ENCODE assay signal across 11 cellular contexts in the genomic region with DNA sequence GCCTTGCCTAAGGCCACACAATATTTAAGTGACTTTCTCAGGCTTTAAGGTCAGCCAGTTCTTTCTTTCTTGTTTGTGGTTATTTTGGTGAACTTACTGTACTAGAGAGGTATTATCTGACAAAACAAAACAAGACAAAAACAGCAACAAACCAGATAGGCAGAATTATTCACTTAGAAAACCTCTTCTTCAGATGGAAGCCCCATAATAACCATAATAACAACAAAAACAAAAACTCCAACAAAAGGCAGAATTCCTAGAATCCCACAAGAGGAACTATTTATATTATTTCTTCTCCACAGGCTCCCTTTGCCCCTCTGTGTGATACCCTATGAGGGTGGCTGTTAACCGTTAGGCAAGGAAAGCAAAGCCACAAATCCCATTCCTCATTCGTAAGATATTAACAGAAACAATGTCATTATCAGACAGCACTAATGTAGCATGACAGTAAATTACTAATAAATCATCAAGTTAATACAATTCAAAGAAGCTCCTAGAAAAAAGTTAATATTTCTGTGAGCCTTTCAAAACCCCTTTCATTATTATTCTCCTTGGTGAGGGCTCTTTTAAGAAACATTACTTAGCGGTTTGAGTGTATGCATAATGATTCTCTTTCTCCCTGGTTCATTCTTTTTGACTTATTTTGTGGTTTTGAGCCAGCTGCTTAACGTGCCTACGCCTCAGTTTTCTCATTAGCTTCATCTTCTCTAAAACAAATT.
DNase-seq lines count a peak whose midpoint lies in the region; ATAC-seq and TF ChIP-seq lines count a peak whose summit lies in the region.
"Had no signal": no experiment of that assay in that cellular context is flagged by ENCODE, and none has a peak within 500 bp of the region (broad histone marks: within the 10 kb centered on the region; RNA-seq: fewer than 3 reads in every experiment).

No MANE protein-coding gene starts in this region.

- peaks cover 40% of the 10 kb centered on the region for H3K4me1 Mint-ChIP-seq in osteocyte (ENCODE audit: unreplicated experiment)
- H3K4me1 Mint-ChIP-seq: naive B cell had no signal

- peaks cover 3% of the 10 kb centered on the region for H3K36me3 Mint-ChIP-seq in osteocyte (ENCODE audit: unreplicated experiment)
- H3K36me3 Mint-ChIP-seq: naive B cell had no signal

- DNase-seq in M059J (ENCODE audit: low read depth): peak; percentile 17
- no peak for DNase-seq in osteocyte (ENCODE audit: extremely low spot score, unreplicated experiment)
- no peak for DNase-seq in AG08395 (ENCODE audit: low spot score)
- DNase-seq in amniotic stem cell (lab: John Stamatoyannopoulos, UW): no peak
- DNase-seq in SW 1271 (lab: John Stamatoyannopoulos, UW): no peak
- DNase-seq in ecto neural progenitor cell (ENCODE audit: low spot score): no peak
- DNase-seq: activated CD4-positive, alpha-beta T cell treated with anti-CD3 and anti-CD28 coated beads, Interleukin-2, amount 50 U/mL, for 1 hour; EL; naive B cell had no signal

- H3K27ac Mint-ChIP-seq in osteocyte (ENCODE audit: unreplicated experiment): peak overlapping the region; percentile 32

- H3K27me3 Mint-ChIP-seq in osteocyte (ENCODE audit: unreplicated experiment): peaks cover 2% of the 10 kb centered on the region

- TF ChIP-seq CTCF in osteocyte (IDR thresholded peaks at IDR 0.05): no peak

- ATAC-seq in GM19395 (IDR thresholded peaks at IDR 0.05; ENCODE audit: unreplicated experiment): peak; percentile 89
- ATAC-seq in HG02885 (IDR thresholded peaks at IDR 0.05; ENCODE audit: poor library complexity, unreplicated experiment): peak; percentile 76

- no peaks in the 10 kb centered on the region for H3K9me3 Mint-ChIP-seq in osteocyte (ENCODE audit: unreplicated experiment)
- H3K9me3 Mint-ChIP-seq: naive B cell had no signal

- no peak overlapping the region for H3K4me3 Mint-ChIP-seq in osteocyte (ENCODE audit: unreplicated experiment)
- H3K4me3 Mint-ChIP-seq: naive B cell had no signal
